ENCODE assay signal across 12 cellular contexts in the genomic region with DNA sequence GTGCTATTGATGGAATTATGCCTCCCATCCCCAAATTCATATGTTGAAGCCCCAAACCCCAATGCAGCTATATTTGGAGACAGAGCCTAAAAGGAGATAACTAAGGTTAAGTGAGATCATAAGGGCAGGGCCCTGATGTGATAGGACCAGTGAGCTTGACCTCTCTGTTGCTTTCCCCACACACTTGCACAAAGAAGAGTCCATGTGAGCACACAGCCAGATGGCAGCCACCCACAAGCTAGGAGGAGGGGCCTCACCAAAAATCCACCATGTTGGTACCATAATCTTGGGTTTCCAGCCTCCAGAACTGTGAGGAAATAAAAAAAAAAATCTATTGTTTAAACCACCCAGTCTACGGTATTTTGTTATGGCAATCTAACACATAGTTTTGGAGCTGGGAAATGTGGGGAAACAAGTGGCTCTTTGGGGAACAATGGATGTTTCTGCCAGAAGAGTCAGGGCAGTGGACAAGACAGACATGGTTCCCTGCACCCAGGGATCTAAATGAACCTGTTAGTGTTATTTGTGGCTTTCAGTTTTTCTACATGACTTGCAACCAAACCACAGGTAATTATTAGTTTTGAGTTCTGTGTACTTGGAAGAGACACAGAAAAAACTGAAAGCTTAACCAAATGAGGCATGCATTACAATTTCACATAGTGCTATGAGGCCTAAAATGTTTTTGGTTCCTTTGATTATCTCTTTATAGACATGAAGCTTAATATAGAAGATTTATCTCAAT.
DNase-seq lines count a peak whose midpoint lies in the region; ATAC-seq and TF ChIP-seq lines count a peak whose summit lies in the region.
"Had no signal": no experiment of that assay in that cellular context is flagged by ENCODE, and none has a peak within 500 bp of the region (broad histone marks: within the 10 kb centered on the region; RNA-seq: fewer than 3 reads in every experiment).

No MANE protein-coding gene starts in this region.

- no peaks in the 10 kb centered on the region for H3K27me3 ChIP-seq in Caco-2 (replicated peaks; ENCODE audit: control insufficient read depth, insufficient read depth, low read length)
- H3K27me3 ChIP-seq: left lung had no signal

- intact Hi-C loops in Caco-2 (cut with micrococcal nuclease; ENCODE audit: unreplicated experiment), result no loop called here

- no peaks in the 10 kb centered on the region for H3K9me3 ChIP-seq in Caco-2
- H3K9me3 ChIP-seq: left lung, psoas muscle, SK-N-SH had no signal

- no peak overlapping the region for H3K27ac Mint-ChIP-seq in Caco-2 (ENCODE audit: unreplicated experiment)

- TF ChIP-seq CTCF in GM10248 (IDR thresholded peaks at IDR 0.05; ENCODE audit: control extremely low read depth, extremely low read depth, low read depth, missing control alignments) (no peak), Caco-2 (IDR thresholded peaks at IDR 0.05; ENCODE audit: insufficient read depth in 1 of 2, low read depth in 1 of 2, low read length in 1 of 2, severe bottlenecking in 1 of 2, unreplicated experiment in 1 of 2) (no peak)

- no peaks in the 10 kb centered on the region for H3K27me3 Mint-ChIP-seq in Caco-2 (ENCODE audit: insufficient read depth, unreplicated experiment)

- peaks cover 4% of the 10 kb centered on the region for H3K36me3 Mint-ChIP-seq in Caco-2 (ENCODE audit: insufficient read depth, unreplicated experiment)

- CTCF ChIA-PET in GM10248 (lab: Yijun Ruan, JAX) (interaction anchor here (0.9 to 1.2 kb wide), 2 partner anchors 22 to 28 kb away, joined by 3 read pairs; no protein-coding TSS in a partner anchor), Caco-2 (lab: Charles Lee) (no interaction called here)

- DNase-seq in GM10248 (ENCODE audit: extremely low spot score) (peak; percentile 47), Ammon's horn (ENCODE audit: low spot score) (no peak), Caco-2 (no peak), occipital lobe (lab: John Stamatoyannopoulos, UW) (no peak)
- DNase-seq: left lung, NCI-H510A treated with DMSO at 0.1 percent for 48 hours, psoas muscle, SK-N-SH had no signal

- no peak overlapping the region for H3K4me3 Mint-ChIP-seq in Caco-2 (ENCODE audit: unreplicated experiment)

- POLR2A ChIA-PET in GM10248 (lab: Yijun Ruan, JAX) (no interaction called here), Caco-2 (lab: Charles Lee) (no interaction called here)

- no peak overlapping the region for H3K4me3 ChIP-seq in Caco-2 (ENCODE audit: low read depth, low read length)
- H3K4me3 ChIP-seq: left lung, psoas muscle had no signal

- no peaks in the 10 kb centered on the region for H3K36me3 ChIP-seq in Caco-2 (ENCODE audit: control insufficient read depth, insufficient read depth, low read length)
- H3K36me3 ChIP-seq: left lung had no signal

- H3K9me3 Mint-ChIP-seq in Caco-2 (ENCODE audit: unreplicated experiment), result no peaks in the 10 kb centered on the region

- peaks cover 14% of the 10 kb centered on the region for H3K4me1 Mint-ChIP-seq in Caco-2 (ENCODE audit: low read depth, unreplicated experiment)

- peaks cover 9% of the 10 kb centered on the region for H3K4me1 ChIP-seq in Caco-2
- H3K4me1 ChIP-seq: left lung had no signal

- ATAC-seq in GM19372 (IDR thresholded peaks at IDR 0.05; ENCODE audit: low read depth, unreplicated experiment) (peak; percentile 76), HG02840 (IDR thresholded peaks at IDR 0.05; ENCODE audit: low FRiP score, unreplicated experiment) (peak; percentile 91), HG03558 (IDR thresholded peaks at IDR 0.05; ENCODE audit: extremely low read depth, unreplicated experiment) (peak; percentile 93)
- ATAC-seq in activated CD4-positive, CD25-positive, alpha-beta regulatory T cell treated with anti-CD3 and anti-CD28 coated beads, Interleukin-2, amount 50 U/mL, for 24 hours, result no peak
- ATAC-seq: left lung, psoas muscle had no signal

- no TSS peak for BruUV-seq in Caco-2 (replicated peaks; lab: Mats Ljungman, UMichigan)

Comparison
In these comparisons a context has a peak if more than half of its experiments do, and no peak if none do; other contexts are left out.
1. ATAC-seq: peak in GM19372 (single experiment), HG02840 (single experiment) and HG03558 (single experiment); none in activated CD4-positive, CD25-positive, alpha-beta regulatory T cell treated with anti-CD3 and anti-CD28 coated beads, Interleukin-2, amount 50 U/mL, for 24 hours (0 of 2).